Comparison of ENCODE assay signal across 8 cellular contexts in the genomic region with DNA sequence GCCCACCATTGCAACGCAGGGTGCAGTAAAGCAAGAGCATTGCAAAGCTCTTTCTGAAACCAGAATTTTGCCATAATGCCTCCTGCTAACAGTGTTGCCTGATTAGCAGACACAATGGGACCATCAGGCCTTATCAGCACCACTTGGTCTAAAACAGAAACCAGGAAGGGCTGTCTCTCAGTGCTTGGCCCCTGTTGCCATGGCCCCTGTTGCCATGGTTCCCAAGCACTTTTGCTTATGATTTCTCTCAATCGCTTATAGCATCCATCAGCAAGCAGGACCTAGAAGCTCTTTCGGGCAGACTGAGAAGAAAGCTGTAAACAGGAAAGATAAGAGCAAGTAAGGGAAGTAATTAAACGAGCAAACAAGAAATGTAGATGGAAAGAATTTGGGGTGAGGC. TPM values are rescaled to one million over a fixed set of nuclear protein-coding genes. Genes with fewer than 3 reads are reported as not detected.
DNase-seq lines count a peak whose midpoint lies in the region; ATAC-seq lines count a peak whose summit lies in the region.

No MANE protein-coding gene starts in this region.

- no peaks in the 10 kb centered on the region for H3K79me1 ChIP-seq in mesenchymal stem cell (replicated peaks; ENCODE audit: low read length, poor library complexity, severe bottlenecking)

- no peaks in the 10 kb centered on the region for H3K9me3 ChIP-seq in mesenchymal stem cell (ENCODE audit: control insufficient read depth, low read length)

- no peak overlapping the region for H2BK15ac ChIP-seq in mesenchymal stem cell (ENCODE audit: low read depth, poor library complexity, severe bottlenecking)

- DNase-seq in H7, result peak; percentile 51
- DNase-seq in NCI-H2227 (lab: John Stamatoyannopoulos, UW; ENCODE audit: unreplicated experiment), result peak; percentile 92
- DNase-seq in activated T-helper 1 cell treated with anti-CD3 and anti-CD28 coated beads, Interleukin-2, amount 50 U/mL, for 16 hours (ENCODE audit: low read depth in 1 of 2, low spot score in 1 of 2), result peak; percentile 24 to 49
- DNase-seq in mesenchymal stem cell, result peak; percentile 75
- DNase-seq in NCI-H187 (lab: John Stamatoyannopoulos, UW), result no peak
- no peak for DNase-seq in pons (ENCODE audit: low spot score)
- no peak for DNase-seq in cerebellar nuclear complex (lab: John Stamatoyannopoulos, UW)

- peak; percentile 61 for ATAC-seq in GM18499 (IDR thresholded peaks at IDR 0.05; ENCODE audit: insufficient read depth, unreplicated experiment)

- H3K23ac ChIP-seq in mesenchymal stem cell (ENCODE audit: low read length in 2 of 2), result no peak overlapping the region

- H2BK12ac ChIP-seq in mesenchymal stem cell (ENCODE audit: low read length in 2 of 2), result no peak overlapping the region

- H3K4me1 ChIP-seq in mesenchymal stem cell (ENCODE audit: control insufficient read depth, insufficient read depth, low read depth, low read length), result no peaks in the 10 kb centered on the region

- H2BK120ac ChIP-seq in mesenchymal stem cell (ENCODE audit: low read depth, low read length), result no peak overlapping the region

- H2AFZ ChIP-seq in mesenchymal stem cell (ENCODE audit: low read depth, low read length), result no peak overlapping the region

- H3K4me2 ChIP-seq in mesenchymal stem cell (ENCODE audit: low read length, poor library complexity, severe bottlenecking), result no peak overlapping the region

- H4K8ac ChIP-seq in mesenchymal stem cell (ENCODE audit: low read length), result no peak overlapping the region

- no peak overlapping the region for H3K27ac ChIP-seq in mesenchymal stem cell (ENCODE audit: low read length, poor library complexity, severe bottlenecking)

- WGBS in mesenchymal stem cell, result 55% methylated on average over 4 of the region's 4 CpGs

- no peak overlapping the region for H3K4me3 ChIP-seq in H7 (ENCODE audit: insufficient read depth, low read depth, low read length)
- H3K4me3 ChIP-seq in mesenchymal stem cell (ENCODE audit: insufficient read depth in 1 of 2, low read depth in 1 of 2, low read length in 2 of 2), result no peak overlapping the region

- peak overlapping the region in 1 of 2 experiments; percentile 3 for H3K18ac ChIP-seq in mesenchymal stem cell (ENCODE audit: low read depth in 1 of 2, low read length in 2 of 2)

- H3K27me3 ChIP-seq in H7 (ENCODE audit: control insufficient read depth, insufficient read depth, low read length) (no peaks in the 10 kb centered on the region), mesenchymal stem cell (ENCODE audit: control insufficient read depth in 1 of 2, insufficient read depth in 1 of 2, low read length in 2 of 2) (peaks cover 0 to 47% of the 10 kb centered on the region in 2 experiments)

- no peak overlapping the region for H4K91ac ChIP-seq in mesenchymal stem cell (ENCODE audit: low read length)

- H3K9ac ChIP-seq in mesenchymal stem cell (ENCODE audit: low read length), result no peak overlapping the region

- H2BK5ac ChIP-seq in mesenchymal stem cell (ENCODE audit: low read depth, low read length, poor library complexity, severe bottlenecking), result no peak overlapping the region

- no peak overlapping the region for H3K4ac ChIP-seq in mesenchymal stem cell (ENCODE audit: low read depth in 1 of 2, low read length in 2 of 2)

- H3K14ac ChIP-seq in mesenchymal stem cell (ENCODE audit: low read length in 2 of 2), result no peak overlapping the region

- no peaks in the 10 kb centered on the region for H3K36me3 ChIP-seq in H7 (replicated peaks; ENCODE audit: control insufficient read depth, insufficient read depth, low read length)
- no peaks in the 10 kb centered on the region for H3K36me3 ChIP-seq in mesenchymal stem cell (ENCODE audit: control insufficient read depth in 1 of 2, insufficient read depth in 2 of 2, low read depth in 1 of 2, low read length in 2 of 2)

- H2AK5ac ChIP-seq in mesenchymal stem cell (ENCODE audit: low read length, severe bottlenecking), result no peak overlapping the region

RNA-seq across cellular contexts. Expression of gene RTL5, which starts 36.8 kb away (rescaled TPM):
- total RNA-seq in H7 (2014; rRNA removed; shearing (Covaris generic)), result 1.3 and 1.5 TPM in 2 replicates
- 10.6 TPM for polyA plus RNA-seq in mesenchymal stem cell (2013, experiment 1 of 2)
- polyA plus RNA-seq in mesenchymal stem cell (2013, experiment 2 of 2), result 9.8 TPM

Comparison
In these comparisons a context has a peak if more than half of its experiments do, and no peak if none do; other contexts are left out.
1. DNase-seq: peak in H7 (single experiment), NCI-H2227 (single experiment), activated T-helper 1 cell treated with anti-CD3 and anti-CD28 coated beads, Interleukin-2, amount 50 U/mL, for 16 hours (2 of 2) and mesenchymal stem cell (single experiment); none in NCI-H187 (0 of 2), pons (single experiment) and cerebellar nuclear complex (0 of 2).